In the genomic region with DNA sequence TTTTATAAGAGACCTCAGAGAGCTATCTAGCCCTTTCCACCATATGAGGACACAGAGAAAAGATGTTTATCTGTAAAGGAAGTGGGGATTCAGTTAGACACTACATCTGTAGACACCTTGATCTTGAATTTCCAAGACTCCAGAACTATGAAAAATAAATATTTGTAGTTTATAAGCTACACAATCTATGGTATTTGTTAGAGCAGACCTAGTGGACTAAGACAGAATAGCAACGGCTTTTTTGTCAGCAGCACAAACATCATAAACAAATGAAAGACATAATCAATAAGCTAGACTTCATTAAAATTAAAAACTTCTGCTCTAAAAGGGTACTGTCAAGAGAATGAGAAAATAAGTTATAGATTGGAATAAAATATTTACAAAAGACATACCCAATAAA, we compare ENCODE assay signal across 22 cellular contexts.
"Had no signal": no experiment of that assay in that cellular context is flagged by ENCODE, and none has a peak within 500 bp of the region (broad histone marks: within the 10 kb centered on the region; RNA-seq: fewer than 3 reads in every experiment).

No MANE protein-coding gene starts in this region.

- H3K36me3 ChIP-seq: esophagus squamous epithelium, left lung, lower lobe of right lung, spleen, transverse colon had no signal

- H3K4me3 ChIP-seq: esophagus squamous epithelium, left lung, lower lobe of right lung, spleen, transverse colon had no signal

- H3K27me3 Mint-ChIP-seq: activated CD4-positive, alpha-beta memory T cell treated with anti-CD3 and anti-CD28 coated beads, Interleukin-2, amount 10 ng/mL, durations not matched to agents 7 days and 5 days; activated CD4-positive, alpha-beta T cell treated with anti-CD3 and anti-CD28 coated beads, Interleukin-2, amount 10 ng/mL, durations not matched to agents 24 days and 14 days; activated T-helper 17 cell treated with anti-CD3 and anti-CD28 coated beads, Interleukin-2, amount 50 U/mL, for 72 hours; dendritic cell treated with granulocyte-macrophage colony-stimulating factor and Interleukin-4, amounts not matched to agents 40 ng/mL and 50 ng/mL, for 4 days had no signal

- H3K4me3 Mint-ChIP-seq: activated CD4-positive, alpha-beta memory T cell treated with anti-CD3 and anti-CD28 coated beads, Interleukin-2, amount 10 ng/mL, durations not matched to agents 7 days and 5 days; activated CD4-positive, alpha-beta T cell treated with anti-CD3 and anti-CD28 coated beads, Interleukin-2, amount 10 ng/mL, durations not matched to agents 24 days and 14 days; activated T-cell treated with anti-CD3 and anti-CD28 coated beads, Interleukin-2, amount 50 U/mL, for 4 hours; activated T-helper 17 cell treated with anti-CD3 and anti-CD28 coated beads, Interleukin-2, amount 50 U/mL, for 72 hours; dendritic cell treated with granulocyte-macrophage colony-stimulating factor and Interleukin-4, amounts not matched to agents 40 ng/mL and 50 ng/mL, for 4 days; natural killer cell had no signal

- ATAC-seq: activated T-cell treated with anti-CD3 and anti-CD28 coated beads, Interleukin-2, amount 50 U/mL, for 4 hours; activated T-helper 17 cell treated with anti-CD3 and anti-CD28 coated beads, Interleukin-2, amount 50 U/mL, for 72 hours; left lung; lower lobe of right lung; natural killer cell; right cardiac atrium had no signal

- H3K9me3 ChIP-seq: lower lobe of right lung, transverse colon had no signal

- DNase-seq: activated CD4-positive, alpha-beta memory T cell treated with anti-CD3 and anti-CD28 coated beads, Interleukin-2, amount 10 ng/mL, durations not matched to agents 7 days and 5 days; activated CD4-positive, alpha-beta T cell treated with anti-CD3 and anti-CD28 coated beads, Interleukin-2, amount 10 ng/mL, durations not matched to agents 24 days and 14 days; activated CD4-positive, CD25-positive, alpha-beta regulatory T cell treated with anti-CD3 and anti-CD28 coated beads, Interleukin-2, amount 50 U/mL, for 72 hours; activated CD8-positive, alpha-beta memory T cell treated with anti-CD3 and anti-CD28 coated beads, Interleukin-2, amount 50 U/mL, for 48 hours; activated gamma-delta T cell treated with Interleukin-2 at 50 U/mL for 16 hours; activated naive CD4-positive, alpha-beta T cell treated with anti-CD3 and anti-CD28 coated beads, Interleukin-2, amount 50 U/mL, for 16 hours; activated T-cell treated with anti-CD3 and anti-CD28 coated beads, Interleukin-2, amount 50 U/mL, for 4 hours; amygdala; central memory CD4-positive, alpha-beta T cell; esophagus squamous epithelium; glutamatergic neuron; lower lobe of right lung; mesenchymal stem cell; natural killer cell; right cardiac atrium; spleen; stimulated activated naive CD4-positive, alpha-beta T cell treated with Interleukin-2 at 50 U/mL for 16 hours; transverse colon had no signal

- H3K27me3 ChIP-seq: esophagus squamous epithelium, left lung, spleen, transverse colon had no signal

- H3K27ac Mint-ChIP-seq: activated CD4-positive, alpha-beta memory T cell treated with anti-CD3 and anti-CD28 coated beads, Interleukin-2, amount 10 ng/mL, durations not matched to agents 7 days and 5 days; activated CD4-positive, alpha-beta T cell treated with anti-CD3 and anti-CD28 coated beads, Interleukin-2, amount 10 ng/mL, durations not matched to agents 24 days and 14 days; activated T-helper 17 cell treated with anti-CD3 and anti-CD28 coated beads, Interleukin-2, amount 50 U/mL, for 72 hours; dendritic cell treated with granulocyte-macrophage colony-stimulating factor and Interleukin-4, amounts not matched to agents 40 ng/mL and 50 ng/mL, for 4 days; natural killer cell had no signal

- H3K4me1 ChIP-seq: esophagus squamous epithelium, left lung, lower lobe of right lung, spleen, transverse colon had no signal

- H3K4me1 Mint-ChIP-seq: activated CD4-positive, alpha-beta memory T cell treated with anti-CD3 and anti-CD28 coated beads, Interleukin-2, amount 10 ng/mL, durations not matched to agents 7 days and 5 days; activated CD4-positive, alpha-beta T cell treated with anti-CD3 and anti-CD28 coated beads, Interleukin-2, amount 10 ng/mL, durations not matched to agents 24 days and 14 days; activated T-helper 17 cell treated with anti-CD3 and anti-CD28 coated beads, Interleukin-2, amount 50 U/mL, for 72 hours; natural killer cell had no signal

- H3K27ac ChIP-seq: epithelial cell of prostate, esophagus squamous epithelium, left lung, lower lobe of right lung, spleen, transverse colon had no signal
